Comparison of ENCODE assay signal across 8 cellular contexts in the genomic region with DNA sequence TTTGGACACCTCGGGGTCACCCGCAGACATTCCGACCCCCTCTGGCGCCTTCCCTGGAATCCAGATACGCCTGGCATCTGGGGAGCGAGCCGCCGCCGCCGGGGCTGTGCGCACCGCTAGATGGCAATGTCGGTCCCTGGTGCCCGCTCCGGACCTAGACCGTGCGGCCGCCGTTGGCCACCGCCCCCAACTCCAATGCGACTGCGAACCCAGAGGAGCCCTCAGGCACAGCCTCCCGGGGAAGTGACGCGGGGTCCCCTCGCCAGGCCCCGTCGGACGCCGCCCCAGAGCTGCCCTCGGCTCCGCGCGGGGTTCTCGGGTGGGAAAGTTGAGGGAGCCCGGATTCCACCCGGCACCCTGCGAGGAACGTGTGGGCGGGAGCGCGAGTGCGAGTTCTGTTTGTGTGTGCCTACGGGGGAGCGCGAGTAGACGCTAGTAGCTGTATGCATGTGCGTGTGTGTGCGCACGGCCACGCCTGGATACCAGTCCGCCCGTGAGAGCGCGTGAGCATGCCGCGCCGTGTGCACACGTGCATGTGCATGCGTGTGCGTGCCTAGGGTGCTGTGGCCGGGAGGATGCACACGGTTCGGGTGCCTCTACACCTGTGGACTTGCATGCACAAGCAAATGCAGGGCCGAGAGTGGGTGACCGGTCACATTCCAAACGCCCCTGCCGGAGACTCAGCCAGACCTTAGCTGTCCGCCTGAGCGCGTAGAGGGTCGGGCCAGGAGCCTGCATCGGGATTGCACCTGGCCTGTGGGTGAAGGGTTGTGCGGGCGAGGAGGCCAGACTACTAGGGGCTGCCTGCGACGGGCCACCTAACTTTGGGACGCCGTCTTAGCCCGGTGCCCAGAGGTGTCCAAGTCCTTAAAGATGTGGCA. TPM values are rescaled to one million over a fixed set of nuclear protein-coding genes. Genes with fewer than 3 reads are reported as not detected.
DNase-seq lines count a peak whose midpoint lies in the region; ATAC-seq and TF ChIP-seq lines count a peak whose summit lies in the region.

No MANE protein-coding gene starts in this region.

- H3K36me3 Mint-ChIP-seq in activated naive CD8-positive, alpha-beta T cell = peaks cover 3% of the 10 kb centered on the region

- no peaks in the 10 kb centered on the region for H3F3A ChIP-seq in PC-3 (ENCODE audit: low read length, unreplicated experiment)

- peaks cover 27% of the 10 kb centered on the region for H3K27me3 Mint-ChIP-seq in activated naive CD8-positive, alpha-beta T cell

- DNase-seq in AML-193 (lab: John Stamatoyannopoulos, UW) (peak; percentile 61 to 65), HUDEP-2 (lab: John Stamatoyannopoulos, UW; ENCODE audit: unreplicated experiment in 76 of 76) (peak in 63 of 76 experiments; percentile 7 to 75 (median 51)), PC-3 (peak; percentile 75), heart left ventricle (peak; percentile 58 to 82 (median 69)), ovary (peak; percentile 50 to 80 (median 67))

- peaks cover 19% of the 10 kb centered on the region; the same call in 1 of the 2 replicates for H3K4me1 ChIP-seq in PC-3 (ENCODE audit: insufficient read depth, low read length)
- peaks cover 0 to 53% (median 28%) of the 10 kb centered on the region in 12 donors for H3K4me1 ChIP-seq in heart left ventricle
- peaks cover 19% of the 10 kb centered on the region for H3K4me1 ChIP-seq in ovary (ENCODE audit: insufficient read depth)

- H3K4me3 Mint-ChIP-seq in activated naive CD8-positive, alpha-beta T cell = peak overlapping the region; percentile 57

- H3K4me3 ChIP-seq in PC-3 (ENCODE audit: low read length) (peak overlapping the region; percentile 69), heart left ventricle (peak overlapping the region; percentile 14 to 61 (median 49)), ovary (peak overlapping the region; percentile 2)

- no peak for TF ChIP-seq EP300 in ovary (IDR thresholded peaks at IDR 0.05)

- peaks cover 20% of the 10 kb centered on the region for H3K4me1 Mint-ChIP-seq in activated naive CD8-positive, alpha-beta T cell (ENCODE audit: low read depth)

- H3K36me3 ChIP-seq in PC-3 (ENCODE audit: low read depth, low read length) = no peaks in the 10 kb centered on the region
- H3K36me3 ChIP-seq in heart left ventricle = no peaks in the 10 kb centered on the region
- no peaks in the 10 kb centered on the region for H3K36me3 ChIP-seq in ovary

- no peaks in the 10 kb centered on the region for H3K9me2 ChIP-seq in PC-3 (replicated peaks; ENCODE audit: low read length)

- no peaks in the 10 kb centered on the region for H3K79me2 ChIP-seq in PC-3 (ENCODE audit: low read length)

- no peaks in the 10 kb centered on the region for H3K9me3 ChIP-seq in PC-3 (ENCODE audit: low read length)
- no peaks in the 10 kb centered on the region for H3K9me3 ChIP-seq in heart left ventricle
- no peaks in the 10 kb centered on the region for H3K9me3 ChIP-seq in ovary

- intact Hi-C loops in PC-3 (cut with micrococcal nuclease) = loop anchor here (1.0 to 2.0 kb wide), 2 partner anchors 139 to 149 kb away; no protein-coding TSS in a partner anchor
- intact Hi-C loops in heart left ventricle (cut with DNase I) = loop anchor here (1.0 to 10.0 kb wide), 7 partner anchors 138 to 228 kb away; a partner anchor contains a TSS
- intact Hi-C loops in ovary (cut with DNase I) = loop anchor here (2.0 to 10.0 kb wide), 4 partner anchors 148 to 228 kb away; a partner anchor contains a TSS

- H3K27me3 ChIP-seq in PC-3 (ENCODE audit: low read length) (peaks cover 29% of the 10 kb centered on the region), heart left ventricle (peaks cover 11 to 60% (median 27%) of the 10 kb centered on the region in 9 donors), ovary (peaks cover 6% of the 10 kb centered on the region)

- peak overlapping the region; percentile 78 for H2AFZ ChIP-seq in PC-3 (ENCODE audit: low read length)

- CTCF ChIA-PET in PC-3 (lab: Charles Lee) = interaction anchor here (1.7 kb wide), 1 partner anchor 100 kb away, joined by 10 read pairs; no protein-coding TSS in a partner anchor

- no peaks in the 10 kb centered on the region for H4K20me1 ChIP-seq in PC-3 (ENCODE audit: low read length)

- POLR2A ChIA-PET in PC-3 (lab: Charles Lee; ENCODE audit: unreplicated experiment) = no interaction called here

- H3K9me3 Mint-ChIP-seq in activated naive CD8-positive, alpha-beta T cell (ENCODE audit: low read depth) = no peaks in the 10 kb centered on the region

- H3K27ac Mint-ChIP-seq in activated naive CD8-positive, alpha-beta T cell = no peak overlapping the region

- 3 to 5% (median 3%) methylated on average over 58 to 80 of the region's 80 CpGs for WGBS in heart left ventricle, 4 donors
- WGBS in ovary, 3 donors = 1 to 2% (median 1%) methylated on average over 71 to 80 of the region's 80 CpGs

- H3K27ac ChIP-seq in PC-3 (ENCODE audit: low read length) (no peak overlapping the region), heart left ventricle (no peak overlapping the region), ovary (no peak overlapping the region)

- no TSS peak for BruUV-seq in PC-3 (replicated peaks; lab: Mats Ljungman, UMichigan)

- TF ChIP-seq CTCF in PC-3 (conservative IDR thresholded peaks at IDR 0.05; ENCODE audit: low read depth, low read length) (peak; percentile 82), heart left ventricle (IDR thresholded peaks at IDR 0.05) (peak; percentile 79 to 92 (median 87)), ovary (IDR thresholded peaks at IDR 0.05) (peak; percentile 56 to 65 (median 61))

- H3K4me2 ChIP-seq in PC-3 (ENCODE audit: low read length) = peak overlapping the region; percentile 91

- H3K9ac ChIP-seq in PC-3 (ENCODE audit: low read length) = no peak overlapping the region

- TF ChIP-seq POLR2A in heart left ventricle (IDR thresholded peaks at IDR 0.05) = no peak
- TF ChIP-seq POLR2A in ovary (IDR thresholded peaks at IDR 0.05) = no peak

- ATAC-seq in GM18520 (IDR thresholded peaks at IDR 0.05; ENCODE audit: unreplicated experiment) (peak; percentile 32), PC-3 (peak; percentile 75), heart left ventricle (peak; percentile 52 to 78 (median 72)), HG02571 (IDR thresholded peaks at IDR 0.05; ENCODE audit: unreplicated experiment) (no peak)

RNA-seq across cellular contexts. Expression of a gene that starts 1.9 kb away (rescaled TPM):
- total RNA-seq in PC-3 (2014; rRNA removed) (not detected in 2 replicates), heart left ventricle (under 1 TPM in 3 of 9 donors, not detected in 6; 0.15 to 0.27 (median 0.20) TPM), ovary (under 1 TPM in 5 of 7 donors, not detected in 2; 0.18 to 0.42 (median 0.23) TPM)
- polyA plus RNA-seq in heart left ventricle (under 1 TPM in 1 of 2 donors, not detected in 1; 0.08 TPM), ovary (under 1 TPM in 1 of 2 donors, not detected in 1; 0.16 TPM)

RNA-seq across cellular contexts. Expression of a gene that starts 8.2 kb away (rescaled TPM):
- total RNA-seq in PC-3 (2014; rRNA removed) (184 and 232 TPM in 2 replicates), heart left ventricle (10 to 100 TPM in 3 of 9 donors, 1 to 10 TPM in 6; 1.9 to 26.5 (median 7.9) TPM), ovary (100 to 1,000 TPM; 282 to 634 (median 411) TPM)
- polyA plus RNA-seq in heart left ventricle (1 to 10 TPM; 2.3 to 4.8 TPM), ovary (100 to 1,000 TPM; 211 to 509 TPM)

RNA-seq across cellular contexts. Expression of a gene that starts 42.4 kb away (rescaled TPM):
- 70.2 and 91.0 TPM in 2 replicates for total RNA-seq in PC-3 (2014; rRNA removed)
- total RNA-seq in heart left ventricle = 100 to 1,000 TPM in 1 of 9 donors, 10 to 100 TPM in 8; 57.9 to 114 (median 62.5) TPM
- 10 to 100 TPM; 41.7 to 59.5 TPM for polyA plus RNA-seq in heart left ventricle
- total RNA-seq in ovary = 10 to 100 TPM; 18.8 to 46.0 (median 29.4) TPM
- polyA plus RNA-seq in ovary = 10 to 100 TPM in 1 of 2 donors, 1 to 10 TPM in 1; 8.9 to 26.1 TPM

Comparison
In these comparisons a context has a peak if more than half of its experiments do, and no peak if none do; other contexts are left out.
1. H3K4me3 ChIP-seq: peak in every context shown above with its lines; median percentile 69 in PC-3; 49 in heart left ventricle; 2 in ovary.